In genomic region chr10:91410638-91411367, GRCh38 we compare ENCODE assay signal across 8 cellular contexts. TPM values are rescaled to one million over a fixed set of nuclear protein-coding genes. Genes with fewer than 3 reads are reported as not detected.
DNase-seq lines count a peak whose midpoint lies in the region; ATAC-seq and TF ChIP-seq lines count a peak whose summit lies in the region.

No MANE protein-coding gene starts in this region.

- in situ Hi-C loops in GM23248 (cut with MboI), result no loop called here

- H3F3A ChIP-seq in GM23248 (ENCODE audit: insufficient read depth), result peaks cover 30% of the 10 kb centered on the region

- peak overlapping the region; percentile 94 for H3K27ac Mint-ChIP-seq in central memory CD8-positive, alpha-beta T cell (ENCODE audit: low read depth)

- no peak for ATAC-seq in central memory CD8-positive, alpha-beta T cell (replicated peaks; ENCODE audit: extremely low read depth, poor library complexity, severe bottlenecking)
- ATAC-seq in right lobe of liver (peak in 3 of 4 donors; percentile 1 to 63 (median 1)), HG03045 (IDR thresholded peaks at IDR 0.05; ENCODE audit: unreplicated experiment) (no peak)

- H4K20me1 ChIP-seq in GM23248 (ENCODE audit: insufficient read depth), result no peaks in the 10 kb centered on the region; the same call in 1 of the 2 replicates

- H3K4me3 ChIP-seq in AG10803 (ENCODE audit: low read length) (peak overlapping the region; percentile 78), GM23248 (peak overlapping the region; percentile 81), SK-N-MC (peak overlapping the region; percentile 85), right lobe of liver (peak overlapping the region; percentile 64 to 80 (median 66))

- H3K27me3 ChIP-seq in GM23248 (replicated peaks; ENCODE audit: insufficient read depth) (no peaks in the 10 kb centered on the region), right lobe of liver (no peaks in the 10 kb centered on the region)

- no peaks in the 10 kb centered on the region for H3K36me3 ChIP-seq in GM23248 (ENCODE audit: low read depth)
- no peaks in the 10 kb centered on the region for H3K36me3 ChIP-seq in SK-N-MC (ENCODE audit: insufficient read depth, low read length)
- no peaks in the 10 kb centered on the region for H3K36me3 ChIP-seq in right lobe of liver

- peak overlapping the region; percentile 83 for H3K4me2 ChIP-seq in GM23248 (ENCODE audit: unreplicated experiment)

- H3K9me3 Mint-ChIP-seq in central memory CD8-positive, alpha-beta T cell, result no peaks in the 10 kb centered on the region

- peak overlapping the region; percentile 83 for H2AFZ ChIP-seq in GM23248

- H3K9ac ChIP-seq in GM23248, result peak overlapping the region; percentile 97
- peak overlapping the region; percentile 70 for H3K9ac ChIP-seq in SK-N-MC (ENCODE audit: insufficient read length)

- H3K4me1 Mint-ChIP-seq in central memory CD8-positive, alpha-beta T cell, result peaks cover 11% of the 10 kb centered on the region

- H3K27ac ChIP-seq in GM23248, result peak overlapping the region; percentile 96
- H3K27ac ChIP-seq in SK-N-MC, result peak overlapping the region; percentile 42
- peak overlapping the region; percentile 97 to 99 (median 98) for H3K27ac ChIP-seq in right lobe of liver

- DNase-seq in AG10803 (ENCODE audit: low read depth) (peak; percentile 18), GM23248 (peak; percentile 78), SK-N-MC (ENCODE audit: low read depth, low spot score) (no peak), right lobe of liver (no peak), T-helper 9 cell (no peak)
- DNase-seq in central memory CD8-positive, alpha-beta T cell (ENCODE audit: low spot score in 2 of 2), result no peak
- peak; percentile 4 to 5 for DNase-seq in stimulated activated CD8-positive, alpha-beta memory T cell treated with anti-CD3 and anti-CD28 coated beads, Interleukin-7, amount 100 ng/mL, for 4 hours (ENCODE audit: low read depth in 2 of 2)

- H3K9me3 ChIP-seq in GM23248 (ENCODE audit: low read depth) (no peaks in the 10 kb centered on the region), SK-N-MC (ENCODE audit: low read depth, low read length) (no peaks in the 10 kb centered on the region), right lobe of liver (no peaks in the 10 kb centered on the region)

- peak overlapping the region; percentile 84 for H3K4me3 Mint-ChIP-seq in central memory CD8-positive, alpha-beta T cell

- intact Hi-C loops in right lobe of liver (cut with DNase I), result no loop called here

- peaks cover 6% of the 10 kb centered on the region for H3K36me3 Mint-ChIP-seq in central memory CD8-positive, alpha-beta T cell (ENCODE audit: insufficient read depth)

- H3K27me3 Mint-ChIP-seq in central memory CD8-positive, alpha-beta T cell, result no peaks in the 10 kb centered on the region

- TF ChIP-seq CTCF in AG10803 (conservative IDR thresholded peaks at IDR 0.05; ENCODE audit: low read length) (no peak), right lobe of liver (IDR thresholded peaks at IDR 0.05) (no peak)

- 1% methylated on average over 25 of the region's 25 CpGs for WGBS in GM23248 (ENCODE audit: low coverage in 1 of 2, low lambda C conversion rate in 2 of 2, missing lambda C conversion rate in 2 of 2), 2 experiments
- 10% methylated on average over 11 of the region's 25 CpGs for WGBS in right lobe of liver (ENCODE audit: insufficient coverage, low coverage, low lambda C conversion rate, missing lambda C conversion rate)

- H3K4me1 ChIP-seq in GM23248 (ENCODE audit: insufficient read depth) (peaks cover 33% of the 10 kb centered on the region), right lobe of liver (no peaks in the 10 kb centered on the region)

- peaks cover 50% of the 10 kb centered on the region for H3K79me2 ChIP-seq in GM23248 (ENCODE audit: insufficient read depth)

- H3K9me2 ChIP-seq in GM23248 (ENCODE audit: insufficient read depth), result no peaks in the 10 kb centered on the region

- no peak for TF ChIP-seq POLR2A in right lobe of liver (IDR thresholded peaks at IDR 0.05)

RNA-seq across cellular contexts. Expression of gene HECTD2, which starts 0.7 kb away (rescaled TPM):
- 14.8 and 19.6 TPM in 2 replicates for total RNA-seq in GM23248 (2014; rRNA removed; shearing (Covaris generic))
- polyA plus RNA-seq in GM23248 (2016; fragmentation: Nextera tagmentation; extraction: Ambion mirVana), result 7.7 and 9.5 TPM in 2 replicates
- 1 to 10 TPM; 1.5 to 3.7 (median 3.1) TPM for total RNA-seq in right lobe of liver

Comparison
In these comparisons a context has a peak if more than half of its experiments do, and no peak if none do; other contexts are left out.
1. DNase-seq: peak in AG10803 (single experiment), GM23248 (single experiment) and stimulated activated CD8-positive, alpha-beta memory T cell treated with anti-CD3 and anti-CD28 coated beads, Interleukin-7, amount 100 ng/mL, for 4 hours (2 of 2); none in SK-N-MC (single experiment), central memory CD8-positive, alpha-beta T cell (0 of 2), right lobe of liver (0 of 3) and T-helper 9 cell (single experiment).
2. H3K27ac ChIP-seq: peak in every context shown above with its lines; median percentile 98 in right lobe of liver; 96 in GM23248; 42 in SK-N-MC.
3. ATAC-seq: peak in right lobe of liver (3 of 4); none in central memory CD8-positive, alpha-beta T cell (single experiment) and HG03045 (single experiment).
4. Peak in every context shown above with its lines, with median percentiles within 50 percentile points of each other: H3K4me3 ChIP-seq.